8 cellular contexts compared by ENCODE assay signal in the genomic region with DNA sequence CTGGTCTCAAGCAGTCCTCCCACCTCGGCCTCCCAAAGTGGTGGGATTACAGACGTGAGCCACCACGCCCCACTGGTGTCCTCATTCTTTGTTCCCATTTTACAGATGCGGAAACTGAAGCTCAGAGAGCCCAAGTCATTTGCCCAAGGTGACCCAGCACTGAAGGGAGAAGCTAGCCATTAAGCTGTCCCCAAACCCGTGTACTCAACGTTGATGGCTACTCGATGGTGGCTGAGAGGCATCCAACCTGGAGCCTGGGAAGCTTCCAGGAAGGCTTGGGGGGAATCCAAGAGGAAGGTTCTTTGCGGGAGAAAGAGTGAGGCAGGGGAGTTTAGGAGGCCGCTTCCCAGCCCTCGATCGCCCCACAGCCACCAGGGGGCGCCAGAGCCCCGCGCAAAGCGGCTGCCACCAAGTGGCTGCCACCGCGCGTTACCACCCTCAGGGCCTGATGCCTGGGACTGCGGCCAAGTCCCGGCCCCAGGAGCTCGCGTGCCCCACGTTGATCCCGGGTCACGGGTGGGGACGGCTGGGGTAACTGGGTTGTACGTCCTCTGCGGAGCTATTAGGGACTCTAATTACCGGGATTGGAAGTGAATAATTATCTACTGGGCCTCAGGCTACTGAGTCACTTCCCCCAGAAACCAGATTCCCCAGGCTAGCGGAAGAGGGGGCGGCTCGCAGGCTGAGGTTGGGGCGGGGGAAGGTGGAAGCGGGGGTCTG. TPM values are rescaled to one million over a fixed set of nuclear protein-coding genes. Genes with fewer than 3 reads are reported as not detected.
DNase-seq lines count a peak whose midpoint lies in the region; ATAC-seq and TF ChIP-seq lines count a peak whose summit lies in the region.

No MANE protein-coding gene starts in this region.

- peak; percentile 75 for DNase-seq in NCI-H1436 (lab: John Stamatoyannopoulos, UW)
- DNase-seq in NCI-H1436 treated with DMSO at 0.1 percent for 48 hours (lab: John Stamatoyannopoulos, UW): no peak
- peak; percentile 20 to 86 for DNase-seq in NCI-H526 (lab: John Stamatoyannopoulos, UW)
- peak; percentile 86 for DNase-seq in activated CD4-positive, alpha-beta T cell treated with anti-CD3 and anti-CD28 coated beads, Interleukin-2, amount 10 ng/mL, durations not matched to agents 7 days and 5 days
- DNase-seq in colonic mucosa: peak; percentile 87
- DNase-seq in right lobe of liver: peak; percentile 89 to 91 (median 90)
- peak; percentile 77 to 92 for DNase-seq in stimulated activated CD4-positive, alpha-beta T cell treated with anti-CD3 and anti-CD28 coated beads, Interleukin-4, amount 100 ng/mL, for 4 hours

- POLR2A ChIA-PET in activated CD4-positive, alpha-beta T cell treated with anti-CD3 and anti-CD28 coated beads, Interleukin-2, amount 10 ng/mL, durations not matched to agents 7 days and 5 days (lab: Charles Lee): no interaction called here

- no peaks in the 10 kb centered on the region for H3K36me3 Mint-ChIP-seq in activated CD4-positive, alpha-beta T cell treated with anti-CD3 and anti-CD28 coated beads, Interleukin-2, amount 10 ng/mL, durations not matched to agents 7 days and 5 days (ENCODE audit: low read depth)

- no peak overlapping the region for H3K27ac Mint-ChIP-seq in activated CD4-positive, alpha-beta T cell treated with anti-CD3 and anti-CD28 coated beads, Interleukin-2, amount 10 ng/mL, durations not matched to agents 7 days and 5 days

- H3K36me3 ChIP-seq in colonic mucosa: no peaks in the 10 kb centered on the region
- H3K36me3 ChIP-seq in right lobe of liver: no peaks in the 10 kb centered on the region

- H3K9ac ChIP-seq in colonic mucosa (ENCODE audit: low read depth in 2 of 2, low read length in 2 of 2): peak overlapping the region in 1 of 2 donors; percentile 2

- H3K9me3 Mint-ChIP-seq in activated CD4-positive, alpha-beta T cell treated with anti-CD3 and anti-CD28 coated beads, Interleukin-2, amount 10 ng/mL, durations not matched to agents 7 days and 5 days: no peaks in the 10 kb centered on the region

- TF ChIP-seq POLR2A in right lobe of liver (IDR thresholded peaks at IDR 0.05): no peak

- ATAC-seq in HG03175 (IDR thresholded peaks at IDR 0.05; ENCODE audit: unreplicated experiment) (peak; percentile 68), right lobe of liver (peak; percentile 87 to 94 (median 90))

- no peak overlapping the region for H3K27ac ChIP-seq in colonic mucosa
- H3K27ac ChIP-seq in right lobe of liver: peak overlapping the region; percentile 16 to 41 (median 34)

- H3K4me3 ChIP-seq in colonic mucosa: no peak overlapping the region
- H3K4me3 ChIP-seq in right lobe of liver: peak overlapping the region in 2 of 3 donors; percentile 1 to 31

- H3K27me3 ChIP-seq in colonic mucosa (no peaks in the 10 kb centered on the region), right lobe of liver (no peaks in the 10 kb centered on the region)

- 12% methylated on average over 11 of the region's 34 CpGs for WGBS in right lobe of liver (ENCODE audit: insufficient coverage, low coverage, low lambda C conversion rate, missing lambda C conversion rate)

- peak overlapping the region; percentile 39 for H3K4me3 Mint-ChIP-seq in activated CD4-positive, alpha-beta T cell treated with anti-CD3 and anti-CD28 coated beads, Interleukin-2, amount 10 ng/mL, durations not matched to agents 7 days and 5 days

- intact Hi-C loops in colonic mucosa (cut with DNase I) (loop anchor here (2.0 kb wide), 1 partner anchor 132 kb away; no protein-coding TSS in a partner anchor), right lobe of liver (cut with DNase I) (loop anchor here in 1 of 2 donors (10.0 kb wide), 1 partner anchor 58 kb away; no protein-coding TSS in a partner anchor)

- peaks cover 21% of the 10 kb centered on the region for H3K4me1 Mint-ChIP-seq in activated CD4-positive, alpha-beta T cell treated with anti-CD3 and anti-CD28 coated beads, Interleukin-2, amount 10 ng/mL, durations not matched to agents 7 days and 5 days

- no peaks in the 10 kb centered on the region for H3K27me3 Mint-ChIP-seq in activated CD4-positive, alpha-beta T cell treated with anti-CD3 and anti-CD28 coated beads, Interleukin-2, amount 10 ng/mL, durations not matched to agents 7 days and 5 days

- CTCF ChIA-PET in activated CD4-positive, alpha-beta T cell treated with anti-CD3 and anti-CD28 coated beads, Interleukin-2, amount 10 ng/mL, durations not matched to agents 7 days and 5 days (lab: Charles Lee): interaction anchor here (0.5 to 5.1 kb wide), 46 partner anchors 9 to 419 kb away, joined by 3 to 79 read pairs (median 5); partner anchors contain the start of genes PHETA1 and SH2B3

- H3K9me3 ChIP-seq in colonic mucosa (no peaks in the 10 kb centered on the region), right lobe of liver (no peaks in the 10 kb centered on the region)

- no peaks in the 10 kb centered on the region for H3K4me1 ChIP-seq in colonic mucosa
- peaks cover 0 to 9% (median 3%) of the 10 kb centered on the region in 4 donors for H3K4me1 ChIP-seq in right lobe of liver

- peak; percentile 95 for TF ChIP-seq CTCF in colonic mucosa (IDR thresholded peaks at IDR 0.05)
- TF ChIP-seq CTCF in right lobe of liver (IDR thresholded peaks at IDR 0.05): peak; percentile 98 to 99 (median 99)

RNA-seq across cellular contexts. Expression of gene SH2B3, which starts 8.8 kb away (rescaled TPM):
- total RNA-seq in activated CD4-positive, alpha-beta T cell treated with anti-CD3 and anti-CD28 coated beads, Interleukin-2, amount 10 ng/mL, durations not matched to agents 7 days and 5 days: 10 to 100 TPM; 29.7 to 29.8 TPM
- total RNA-seq in colonic mucosa (10 to 100 TPM; 26.4 to 40.9 TPM), right lobe of liver (10 to 100 TPM in 5 of 6 experiments, 1 to 10 TPM in 1; 6.7 to 43.5 (median 17.0) TPM)

RNA-seq across cellular contexts. Expression of gene PHETA1, which starts 28.0 kb away (rescaled TPM):
- total RNA-seq in activated CD4-positive, alpha-beta T cell treated with anti-CD3 and anti-CD28 coated beads, Interleukin-2, amount 10 ng/mL, durations not matched to agents 7 days and 5 days: under 1 TPM; 0.69 to 0.97 TPM
- total RNA-seq in colonic mucosa: 10 to 100 TPM; 21.8 to 43.6 TPM
- total RNA-seq in right lobe of liver: 10 to 100 TPM in 1 of 6 experiments, 1 to 10 TPM in 5; 4.2 to 14.8 (median 7.0) TPM
